In the genomic region with DNA sequence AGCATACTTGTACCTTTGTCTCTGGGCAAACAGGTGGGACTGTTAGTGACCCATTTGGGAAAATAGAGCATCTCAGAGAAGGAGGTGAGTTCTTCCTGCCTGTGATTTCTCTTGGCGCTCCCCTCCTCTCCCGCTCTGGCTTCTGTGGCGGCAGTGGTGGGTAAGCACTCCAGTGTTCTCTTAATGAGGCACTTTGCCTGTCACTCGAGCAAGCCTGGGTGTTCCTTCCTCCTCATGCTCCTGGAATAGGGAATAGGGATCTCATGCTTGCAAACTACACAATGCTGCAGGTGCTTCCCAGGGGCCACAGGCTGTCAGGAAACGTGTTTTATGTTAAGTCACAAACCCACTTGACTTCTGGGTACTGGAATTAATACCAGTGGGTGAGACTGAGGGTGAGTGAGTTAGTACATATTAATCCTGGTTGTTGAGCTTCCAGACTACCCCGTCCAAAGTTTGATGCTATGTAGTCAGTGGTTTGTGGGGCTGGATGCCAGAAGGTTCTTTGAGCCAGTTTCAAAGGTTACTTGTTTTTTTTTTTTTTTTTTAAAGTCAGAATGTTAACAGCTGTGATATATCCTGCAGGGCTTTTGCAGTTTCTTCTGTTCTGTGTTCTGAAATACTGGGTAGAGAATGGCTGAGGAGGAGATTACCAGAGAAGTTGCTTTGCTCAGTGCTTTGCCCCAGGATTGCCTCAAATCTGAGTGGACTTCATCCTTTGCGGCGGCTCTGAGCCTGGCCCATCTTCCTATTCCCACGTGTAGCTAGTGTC, we compare ENCODE assay signal across 15 cellular contexts. TPM values are rescaled to one million over a fixed set of nuclear protein-coding genes. Genes with fewer than 3 reads are reported as not detected.
DNase-seq lines count a peak whose midpoint lies in the region; ATAC-seq and TF ChIP-seq lines count a peak whose summit lies in the region.
"Had no signal": no experiment of that assay in that cellular context is flagged by ENCODE, and none has a peak within 500 bp of the region (broad histone marks: within the 10 kb centered on the region; RNA-seq: fewer than 3 reads in every experiment).

No MANE protein-coding gene starts in this region.

- no peak for TF ChIP-seq CTCF in testis (IDR thresholded peaks at IDR 0.05)

- no peaks in the 10 kb centered on the region for H3K9me3 Mint-ChIP-seq in activated naive CD8-positive, alpha-beta T cell (ENCODE audit: low read depth)
- H3K9me3 Mint-ChIP-seq in activated naive CD8-positive, alpha-beta T cell treated with anti-CD3 and anti-CD28 coated beads for 36 hours, result no peaks in the 10 kb centered on the region

- H3K27me3 Mint-ChIP-seq in activated naive CD8-positive, alpha-beta T cell, result no peaks in the 10 kb centered on the region
- H3K27me3 Mint-ChIP-seq in activated naive CD8-positive, alpha-beta T cell treated with anti-CD3 and anti-CD28 coated beads for 36 hours, result no peaks in the 10 kb centered on the region

- H3K9ac ChIP-seq in adipocyte (ENCODE audit: low read length), result no peak overlapping the region

- H3K4me3 ChIP-seq in adipocyte (ENCODE audit: low read length) (no peak overlapping the region), testis (no peak overlapping the region)
- H3K4me3 ChIP-seq: lung, sigmoid colon, SK-N-MC had no signal

- ATAC-seq in left colon, result peak; percentile 23
- ATAC-seq in GM19397 (IDR thresholded peaks at IDR 0.05; ENCODE audit: unreplicated experiment), result no peak

- no peaks in the 10 kb centered on the region for H3K9me3 ChIP-seq in adipocyte (ENCODE audit: control insufficient read depth, low read length)
- no peaks in the 10 kb centered on the region for H3K9me3 ChIP-seq in testis
- H3K9me3 ChIP-seq: sigmoid colon had no signal

- peaks cover 10% of the 10 kb centered on the region for H3K36me3 Mint-ChIP-seq in activated naive CD8-positive, alpha-beta T cell
- peaks cover 23% of the 10 kb centered on the region for H3K36me3 Mint-ChIP-seq in activated naive CD8-positive, alpha-beta T cell treated with anti-CD3 and anti-CD28 coated beads for 36 hours

- H3K4me3 Mint-ChIP-seq in activated naive CD8-positive, alpha-beta T cell, result no peak overlapping the region
- H3K4me3 Mint-ChIP-seq in activated naive CD8-positive, alpha-beta T cell treated with anti-CD3 and anti-CD28 coated beads for 36 hours, result no peak overlapping the region

- no peak overlapping the region for H3K27ac ChIP-seq in testis
- H3K27ac ChIP-seq: SK-N-MC had no signal

- no peak for TF ChIP-seq POLR2A in testis (IDR thresholded peaks at IDR 0.05)

- WGBS in testis, 2 donors, result 75 to 76% methylated on average over 9 of the region's 9 CpGs

- H3K4me1 Mint-ChIP-seq in activated naive CD8-positive, alpha-beta T cell (ENCODE audit: low read depth), result peaks cover 7% of the 10 kb centered on the region
- H3K4me1 Mint-ChIP-seq in activated naive CD8-positive, alpha-beta T cell treated with anti-CD3 and anti-CD28 coated beads for 36 hours, result peaks cover 9% of the 10 kb centered on the region

- H3K27me3 ChIP-seq in adipocyte (replicated peaks; ENCODE audit: control insufficient read depth, insufficient read depth, low read length) (no peaks in the 10 kb centered on the region), testis (no peaks in the 10 kb centered on the region)
- H3K27me3 ChIP-seq: sigmoid colon had no signal

- H3K4me1 ChIP-seq in adipocyte (ENCODE audit: control insufficient read depth, insufficient read depth, low read length), result peaks cover 14% of the 10 kb centered on the region
- H3K4me1 ChIP-seq in testis, result no peaks in the 10 kb centered on the region

- intact Hi-C loops in left colon (cut with DNase I, micrococcal nuclease), result no loop called here
- intact Hi-C loops in testis (cut with DNase I; ENCODE audit: low total_unique reads), result no loop called here

- H3K27ac Mint-ChIP-seq in activated naive CD8-positive, alpha-beta T cell, result peak overlapping the region; percentile 54
- H3K27ac Mint-ChIP-seq in activated naive CD8-positive, alpha-beta T cell treated with anti-CD3 and anti-CD28 coated beads for 36 hours, result no peak overlapping the region

- H3K36me3 ChIP-seq in adipocyte (ENCODE audit: control insufficient read depth, insufficient read depth, low read length, severe bottlenecking), result peaks cover 44% of the 10 kb centered on the region
- H3K36me3 ChIP-seq in testis (ENCODE audit: low read depth, missing control alignments), result no peaks in the 10 kb centered on the region

- no peak for DNase-seq in activated naive CD8-positive, alpha-beta T cell treated with anti-CD3 and anti-CD28 coated beads for 36 hours
- DNase-seq in adipocyte (ENCODE audit: low read depth), result peak; percentile 11
- no peak for DNase-seq in left colon
- peak; percentile 21 for DNase-seq in testis
- no peak for DNase-seq in MV-4-11 (lab: John Stamatoyannopoulos, UW)
- no peak for DNase-seq in SIG-M5 (lab: John Stamatoyannopoulos, UW)
- DNase-seq: activated CD4-positive, alpha-beta T cell treated with anti-CD3 and anti-CD28 coated beads for 4 hours; AML-193; erythroblast; NCI-H774; sigmoid colon had no signal

RNA-seq across cellular contexts. Expression of a gene that starts 30.5 kb away (rescaled TPM):
- 100 to 1,000 TPM; 132 to 133 TPM for total RNA-seq in activated naive CD8-positive, alpha-beta T cell treated with anti-CD3 and anti-CD28 coated beads for 36 hours
- total RNA-seq in left colon, result 10 to 100 TPM; 49.2 to 62.0 TPM
- total RNA-seq in testis, result 10 to 100 TPM; 30.3 to 33.5 TPM
- polyA plus RNA-seq in testis (ENCODE audit: insufficient read depth, low read depth, low replicate concordance), result 28.6 TPM

Comparison
In these comparisons a context has a peak if more than half of its experiments do, and no peak if none do; other contexts are left out.
1. DNase-seq: peak in adipocyte (single experiment) and testis (single experiment); none in activated naive CD8-positive, alpha-beta T cell treated with anti-CD3 and anti-CD28 coated beads for 36 hours (single experiment), left colon (0 of 2), MV-4-11 (single experiment) and SIG-M5 (single experiment).